In genomic region chr19:5046339-5047039, GRCh38 we compare ENCODE assay signal across 8 cellular contexts.
DNase-seq lines count a peak whose midpoint lies in the region; ATAC-seq, FAIRE-seq and TF ChIP-seq lines count a peak whose summit lies in the region.

No MANE protein-coding gene starts in this region.

- no peak overlapping the region for H3K23ac ChIP-seq in mesendoderm (ENCODE audit: low read length)

- H3K4ac ChIP-seq in mesendoderm (ENCODE audit: low read depth, low read length), result no peak overlapping the region

- no peak overlapping the region for H2AK5ac ChIP-seq in mesendoderm (ENCODE audit: low read length)

- no peaks in the 10 kb centered on the region for H3K27me3 ChIP-seq in A673 (replicated peaks; ENCODE audit: insufficient read depth, low read depth, low read length, poor library complexity)
- H3K27me3 ChIP-seq in RWPE2 (ENCODE audit: insufficient read depth, poor library complexity, severe bottlenecking), result no peaks in the 10 kb centered on the region
- no peaks in the 10 kb centered on the region for H3K27me3 ChIP-seq in mesendoderm (ENCODE audit: insufficient read depth, low read length, poor library complexity)

- no TSS peak for BruUV-seq in A673 (replicated peaks; lab: Mats Ljungman, UMichigan)

- peak overlapping the region; percentile 46 for H3K27ac ChIP-seq in A673 (ENCODE audit: low read depth, low read length, poor library complexity, severe bottlenecking)
- peak overlapping the region; percentile 17 for H3K27ac ChIP-seq in RWPE2 (ENCODE audit: poor library complexity, severe bottlenecking)
- H3K27ac ChIP-seq in kidney (ENCODE audit: low read depth in 2 of 2, low read length in 2 of 2), result no peak overlapping the region
- no peak overlapping the region for H3K27ac ChIP-seq in mesendoderm (ENCODE audit: low read depth, low read length)

- H3K9ac ChIP-seq in kidney (ENCODE audit: low read length in 2 of 2) (no peak overlapping the region), mesendoderm (ENCODE audit: low read length) (no peak overlapping the region)

- no peak for FAIRE-seq in kidney (lab: Jason Lieb, UNC)

- POLR2A ChIA-PET in A673 (lab: Charles Lee; ENCODE audit: low non-redundant PET), result interaction anchor here (0.6 kb wide), 1 partner anchor 101 kb away, joined by 3 read pairs; no protein-coding TSS in a partner anchor

- H3K36me3 ChIP-seq in A673 (ENCODE audit: insufficient read depth, low read length, poor library complexity, severe bottlenecking) (no peaks in the 10 kb centered on the region), RWPE2 (ENCODE audit: low read depth) (peaks cover 6% of the 10 kb centered on the region), kidney (ENCODE audit: control insufficient read depth in 1 of 2, insufficient read depth in 2 of 2, low read length in 2 of 2) (peaks cover 0 to 7% of the 10 kb centered on the region in 2 donors), mesendoderm (ENCODE audit: control insufficient read depth, insufficient read depth, low read length) (no peaks in the 10 kb centered on the region)

- H3K56ac ChIP-seq in mesendoderm (ENCODE audit: low read length), result no peak overlapping the region

- no peaks in the 10 kb centered on the region for H3K79me1 ChIP-seq in mesendoderm (ENCODE audit: low read length)

- H3K4me3 ChIP-seq in A673 (ENCODE audit: low read depth, low read length, poor library complexity, severe bottlenecking), result no peak overlapping the region
- peak overlapping the region; percentile 7; the same call in 1 of the 2 replicates for H3K4me3 ChIP-seq in LNCaP clone FGC (ENCODE audit: low read depth, low read length)
- no peak overlapping the region for H3K4me3 ChIP-seq in RWPE2 (ENCODE audit: severe bottlenecking)
- H3K4me3 ChIP-seq in kidney (ENCODE audit: low read length in 2 of 2), result no peak overlapping the region
- no peak overlapping the region for H3K4me3 ChIP-seq in mesendoderm (ENCODE audit: low read length)

- no peak overlapping the region for H2BK5ac ChIP-seq in mesendoderm (ENCODE audit: low read length)

- no peaks in the 10 kb centered on the region for H3K79me2 ChIP-seq in mesendoderm (ENCODE audit: control insufficient read depth, insufficient read depth, low read length)

- intact Hi-C loops in A673 (cut with micrococcal nuclease; ENCODE audit: unreplicated experiment) (loop anchor here (5.0 to 10.0 kb wide), 3 partner anchors 91 to 308 kb away; no protein-coding TSS in a partner anchor), kidney (cut with DNase I) (loop anchor here (5.0 kb wide), 1 partner anchor 531 kb away; no protein-coding TSS in a partner anchor)

- peak; percentile 92 for DNase-seq in A673 (ENCODE audit: low spot score)
- DNase-seq in LNCaP clone FGC (ENCODE audit: low read depth), result peak; percentile 98
- DNase-seq in RWPE2 (ENCODE audit: low spot score), result no peak
- DNase-seq in kidney, result peak; percentile 89
- DNase-seq in mesendoderm, result no peak
- DNase-seq in T-helper 1 cell, result no peak
- DNase-seq in activated CD8-positive, alpha-beta memory T cell treated with anti-CD3 and anti-CD28 coated beads for 24 hours, result no peak
- DNase-seq in effector CD4-positive, alpha-beta T cell, result no peak

- H4K5ac ChIP-seq in mesendoderm (ENCODE audit: low read length), result no peak overlapping the region

- no peak overlapping the region for H3K4me2 ChIP-seq in mesendoderm (ENCODE audit: low read length)

- H4K8ac ChIP-seq in mesendoderm (ENCODE audit: low read depth, low read length), result no peak overlapping the region

- TF ChIP-seq CTCF in A673 (conservative IDR thresholded peaks at IDR 0.05; ENCODE audit: low read depth, low read length) (no peak), LNCaP clone FGC (IDR thresholded peaks at IDR 0.05; ENCODE audit: control insufficient read depth, extremely low read depth, insufficient read depth) (0 out of 2 replicates have a peak, but pooled peaks have one; percentile 0), RWPE2 (IDR thresholded peaks at IDR 0.05; ENCODE audit: poor library complexity, severe bottlenecking) (no peak), kidney (IDR thresholded peaks at IDR 0.05; ENCODE audit: borderline replicate concordance, extremely low read depth, insufficient read depth) (no peak)

- CTCF ChIA-PET in A673 (lab: Charles Lee), result interaction anchor here (0.5 to 1.1 kb wide), 6 partner anchors 9 to 331 kb away, joined by 3 to 7 read pairs (median 4); no protein-coding TSS in a partner anchor

- H2BK120ac ChIP-seq in mesendoderm (ENCODE audit: low read depth, low read length), result no peak overlapping the region

- H2BK15ac ChIP-seq in mesendoderm (replicated peaks; ENCODE audit: low read depth), result no peak overlapping the region

- WGBS in mesendoderm (ENCODE audit: extremely low coverage, insufficient coverage, low lambda C conversion rate), result no CpG with 5 or more reads among the region's 19 CpGs

- H3K4me1 ChIP-seq in A673 (ENCODE audit: insufficient read depth, low read length, poor library complexity, severe bottlenecking), result peaks cover 47% of the 10 kb centered on the region
- H3K4me1 ChIP-seq in RWPE2 (ENCODE audit: insufficient read depth, poor library complexity, severe bottlenecking), result peaks cover 22% of the 10 kb centered on the region
- H3K4me1 ChIP-seq in kidney (ENCODE audit: control insufficient read depth in 1 of 2, insufficient read depth in 1 of 2, low read depth in 1 of 2, low read length in 2 of 2), result peaks cover 0 to 14% of the 10 kb centered on the region in 2 donors
- H3K4me1 ChIP-seq in mesendoderm (ENCODE audit: control insufficient read depth, low read depth, low read length), result no peaks in the 10 kb centered on the region

- H3K18ac ChIP-seq in mesendoderm (ENCODE audit: low read length), result no peak overlapping the region

- H3K9me3 ChIP-seq in A673 (ENCODE audit: low read depth, low read length, poor library complexity, severe bottlenecking) (no peaks in the 10 kb centered on the region), RWPE2 (ENCODE audit: severe bottlenecking) (no peaks in the 10 kb centered on the region), kidney (ENCODE audit: control insufficient read depth in 1 of 2, low read length in 2 of 2) (no peaks in the 10 kb centered on the region)

- peak; percentile 59 for ATAC-seq in RWPE2 (ENCODE audit: low read depth)

Comparison
In these comparisons a context has a peak if more than half of its experiments do, and no peak if none do; other contexts are left out.
1. DNase-seq: peak in A673 (single experiment), LNCaP clone FGC (single experiment) and kidney (single experiment); none in RWPE2 (single experiment), mesendoderm (single experiment), T-helper 1 cell (0 of 5), activated CD8-positive, alpha-beta memory T cell treated with anti-CD3 and anti-CD28 coated beads for 24 hours (single experiment) and effector CD4-positive, alpha-beta T cell (single experiment).
2. H3K27ac ChIP-seq: peak in A673 (single experiment) and RWPE2 (single experiment); none in kidney (0 of 2) and mesendoderm (single experiment).